Comparison of ENCODE assay signal across 9 cellular contexts in the genomic region with DNA sequence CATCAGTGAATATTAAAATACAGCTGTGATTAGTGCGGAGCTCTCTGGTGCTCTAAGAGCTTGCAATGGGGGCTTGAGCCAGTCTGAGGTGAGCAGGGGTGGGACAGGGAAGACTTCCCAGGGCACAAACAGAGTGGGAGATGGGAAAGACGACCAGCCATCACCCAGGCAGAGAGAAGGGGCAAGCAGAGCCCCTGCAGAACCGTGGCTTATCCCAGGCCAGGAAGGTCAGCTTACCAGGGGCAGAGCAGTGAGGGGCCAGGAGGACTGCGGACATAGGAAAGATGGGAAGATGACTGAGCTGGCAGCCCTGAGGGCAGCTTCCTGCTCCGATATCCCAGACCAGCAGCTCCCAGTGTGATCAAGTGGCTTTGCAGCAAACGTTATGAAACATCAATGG. TPM values are rescaled to one million over a fixed set of nuclear protein-coding genes. Genes with fewer than 3 reads are reported as not detected.
A peak's percentile ranks its signal among the peaks of the same experiment; 100 is the strongest.
DNase-seq lines count a peak whose midpoint lies in the region; ATAC-seq and TF ChIP-seq lines count a peak whose summit lies in the region.
"Had no signal": no experiment of that assay in that cellular context is flagged by ENCODE, and none has a peak within 500 bp of the region (broad histone marks: within the 10 kb centered on the region; RNA-seq: fewer than 3 reads in every experiment).

No MANE protein-coding gene starts in this region.

- peak overlapping the region; percentile 11 for H3K4ac ChIP-seq in trophoblast cell (ENCODE audit: low read depth, low read length)

- TF ChIP-seq CTCF in Calu3 (IDR thresholded peaks at IDR 0.05; ENCODE audit: unreplicated experiment) (no peak), PC-3 (conservative IDR thresholded peaks at IDR 0.05; ENCODE audit: low read depth, low read length) (no peak), epithelial cell of esophagus (IDR thresholded peaks at IDR 0.05; ENCODE audit: insufficient read depth, low read depth, low read length, missing control alignments) (no peak)

- H3K4me3 Mint-ChIP-seq in Calu3 (ENCODE audit: low read depth, unreplicated experiment) = peak overlapping the region; percentile 44

- H3K4me3 ChIP-seq in PC-3 (ENCODE audit: low read length) = peak overlapping the region; percentile 26; the same call in 1 of the 2 replicates
- H3K4me3 ChIP-seq in epithelial cell of esophagus (ENCODE audit: low read length) = no peak overlapping the region
- H3K4me3 ChIP-seq in trophoblast cell (ENCODE audit: low read depth, low read length) = no peak overlapping the region

- peak overlapping the region; percentile 44 for H2BK5ac ChIP-seq in trophoblast cell (ENCODE audit: low read depth, low read length, poor library complexity)

- H3F3A ChIP-seq in PC-3 (ENCODE audit: low read length, unreplicated experiment) = peaks cover 20% of the 10 kb centered on the region

- H3K27ac ChIP-seq in PC-3 (ENCODE audit: low read length) (peak overlapping the region; percentile 99), trophoblast cell (ENCODE audit: low read depth, low read length) (peak overlapping the region; percentile 99)

- intact Hi-C loops in Calu3 (cut with micrococcal nuclease; ENCODE audit: unreplicated experiment) = loop anchor here (1.0 to 5.0 kb wide), 4 partner anchors 55 to 84 kb away; a partner anchor contains a TSS
- intact Hi-C loops in PC-3 (cut with micrococcal nuclease) = loop anchor here (1.0 to 5.0 kb wide), 5 partner anchors 22 to 90 kb away; a partner anchor contains a TSS
- intact Hi-C loops in Right ventricle myocardium superior (cut with DNase I) = no loop called here

- H3K79me2 ChIP-seq in PC-3 (ENCODE audit: low read length) (no peaks in the 10 kb centered on the region), trophoblast cell (ENCODE audit: control insufficient read depth, insufficient read depth, low read length, poor library complexity) (peaks cover 10% of the 10 kb centered on the region)

- peaks cover 64% of the 10 kb centered on the region for H3K4me1 Mint-ChIP-seq in Calu3 (ENCODE audit: low read depth, unreplicated experiment)

- H4K8ac ChIP-seq in trophoblast cell (ENCODE audit: low read depth, low read length) = peak overlapping the region; percentile 44

- peak overlapping the region; percentile 72 for H4K91ac ChIP-seq in trophoblast cell (ENCODE audit: low read depth, low read length)

- H3K9me2 ChIP-seq in PC-3 (replicated peaks; ENCODE audit: low read length) = no peaks in the 10 kb centered on the region

- H3K18ac ChIP-seq in trophoblast cell (ENCODE audit: low read length) = peak overlapping the region; percentile 18

- peaks cover 23% of the 10 kb centered on the region for H3K36me3 Mint-ChIP-seq in Calu3 (ENCODE audit: insufficient read depth, unreplicated experiment)

- H3K27me3 ChIP-seq in PC-3 (ENCODE audit: low read length) = no peaks in the 10 kb centered on the region
- no peaks in the 10 kb centered on the region for H3K27me3 ChIP-seq in trophoblast cell (ENCODE audit: insufficient read depth, low read length)

- H3K27ac Mint-ChIP-seq in Calu3 (ENCODE audit: unreplicated experiment) = peak overlapping the region; percentile 95

- H3K4me2 ChIP-seq in PC-3 (ENCODE audit: low read length) = peak overlapping the region; percentile 76
- no peak overlapping the region for H3K4me2 ChIP-seq in trophoblast cell (ENCODE audit: low read length)

- no TSS peak for BruUV-seq in Calu3 (replicated peaks; lab: Mats Ljungman, UMichigan)
- no TSS peak for BruUV-seq in PC-3 (replicated peaks; lab: Mats Ljungman, UMichigan)

- H2AK5ac ChIP-seq in trophoblast cell (ENCODE audit: low read length) = peak overlapping the region; percentile 1

- H3K27me3 Mint-ChIP-seq in Calu3 (ENCODE audit: unreplicated experiment) = no peaks in the 10 kb centered on the region

- CTCF ChIA-PET in Calu3 (lab: Charles Lee) (interaction anchor here (0.8 to 2.1 kb wide), 3 partner anchors 84 to 102 kb away, joined by 3 to 10 read pairs (median 8); no protein-coding TSS in a partner anchor), PC-3 (lab: Charles Lee) (interaction anchor here (0.7 to 1.3 kb wide), 6 partner anchors 21 to 105 kb away, joined by 3 read pairs; no protein-coding TSS in a partner anchor)

- peak overlapping the region; percentile 68 for H3K9ac ChIP-seq in PC-3 (ENCODE audit: low read length)
- H3K9ac ChIP-seq in trophoblast cell (ENCODE audit: low read length) = peak overlapping the region; percentile 6

- H3K9me3 ChIP-seq in PC-3 (ENCODE audit: low read length) (no peaks in the 10 kb centered on the region), trophoblast cell (ENCODE audit: insufficient read depth, low read depth, low read length) (no peaks in the 10 kb centered on the region)

- no peak for ATAC-seq in PC-3
- ATAC-seq in Right ventricle myocardium superior (ENCODE audit: poor library complexity) = no peak

- H3K14ac ChIP-seq in trophoblast cell (ENCODE audit: low read length) = peak overlapping the region; percentile 10

- no peaks in the 10 kb centered on the region for H4K20me1 ChIP-seq in PC-3 (ENCODE audit: low read length)

- WGBS in trophoblast cell (ENCODE audit: extremely low coverage, insufficient coverage, insufficient read length) = no CpG with 5 or more reads among the region's 6 CpGs

- H3K4me1 ChIP-seq in PC-3 (ENCODE audit: insufficient read depth, low read length) (peaks cover 59% of the 10 kb centered on the region), trophoblast cell (ENCODE audit: control insufficient read depth in 1 of 2, insufficient read depth in 2 of 2, low read length in 2 of 2) (peaks cover 40 to 50% of the 10 kb centered on the region in 2 experiments)

- H2BK120ac ChIP-seq in trophoblast cell (ENCODE audit: insufficient read depth, low read length, poor library complexity) = peak overlapping the region; percentile 92

- H3K36me3 ChIP-seq in PC-3 (ENCODE audit: low read depth, low read length) (no peaks in the 10 kb centered on the region), trophoblast cell (ENCODE audit: control insufficient read depth in 1 of 2, insufficient read depth in 2 of 2, low read length in 2 of 2) (no peaks in the 10 kb centered on the region)

- H2AFZ ChIP-seq in PC-3 (ENCODE audit: low read length) (0 out of 2 replicates have a peak overlapping the region, but pooled peaks have one; percentile 16), trophoblast cell (ENCODE audit: insufficient read depth, low read length, poor library complexity) (no peak overlapping the region)

- peak overlapping the region; percentile 38 for H2BK12ac ChIP-seq in trophoblast cell (ENCODE audit: low read length)

- H3K79me1 ChIP-seq in trophoblast cell (ENCODE audit: low read length) = peaks cover 34% of the 10 kb centered on the region

- POLR2A ChIA-PET in PC-3 (lab: Charles Lee; ENCODE audit: unreplicated experiment) = interaction anchor here (0.6 kb wide), 1 partner anchor 55 kb away, joined by 4 read pairs; no protein-coding TSS in a partner anchor

- H3K23ac ChIP-seq in trophoblast cell (ENCODE audit: low read length) = peak overlapping the region; percentile 59

- no peak for DNase-seq in Calu3
- DNase-seq in PC-3 = peak; percentile 44
- DNase-seq in epithelial cell of esophagus (ENCODE audit: low read depth) = peak; percentile 39
- DNase-seq in trophoblast cell = peak; percentile 39 to 44
- DNase-seq in hippocampal formation (lab: John Stamatoyannopoulos, UW) = no peak
- DNase-seq in Right ventricle myocardium superior = no peak
- no peak for DNase-seq in ureter (ENCODE audit: low spot score)
- no peak for DNase-seq in DMS114 treated with DMSO at 0.1 percent for 48 hours (lab: John Stamatoyannopoulos, UW; ENCODE audit: unreplicated experiment)
- DNase-seq: COR-L47 had no signal

- H4K12ac ChIP-seq in trophoblast cell (ENCODE audit: low read depth, low read length) = no peak overlapping the region

- no peaks in the 10 kb centered on the region for H3K9me3 Mint-ChIP-seq in Calu3 (ENCODE audit: low read depth, unreplicated experiment)

RNA-seq across cellular contexts. Expression of a gene that starts 55.4 kb away (rescaled TPM):
- total RNA-seq in Calu3 (2022) = 6.6 and 13.0 TPM in 2 replicates
- total RNA-seq in PC-3 (2014; rRNA removed) = 30.7 and 55.2 TPM in 2 replicates
- polyA plus RNA-seq in trophoblast cell (2013) = 18.2 and 19.5 TPM in 2 replicates
- 4.4 TPM for total RNA-seq in Right ventricle myocardium superior
- total RNA-seq in ureter = 15.0 TPM

Comparison
In these comparisons a context has a peak if more than half of its experiments do, and no peak if none do; other contexts are left out.
1. DNase-seq: peak in PC-3 (single experiment), epithelial cell of esophagus (single experiment) and trophoblast cell (2 of 2); none in Calu3 (single experiment), hippocampal formation (0 of 2), Right ventricle myocardium superior (single experiment), ureter (single experiment) and DMS114 treated with DMSO at 0.1 percent for 48 hours (single experiment).